ENCODE assay signal across 9 cellular contexts in genomic region chr2:37230581-37230980, GRCh38. TPM values are rescaled to one million over a fixed set of nuclear protein-coding genes. Genes with fewer than 3 reads are reported as not detected.
A peak's percentile ranks its signal among the peaks of the same experiment; 100 is the strongest.
DNase-seq lines count a peak whose midpoint lies in the region; ATAC-seq and TF ChIP-seq lines count a peak whose summit lies in the region.
"Had no signal": no experiment of that assay in that cellular context is flagged by ENCODE, and none has a peak within 500 bp of the region (broad histone marks: within the 10 kb centered on the region; RNA-seq: fewer than 3 reads in every experiment).

No MANE protein-coding gene starts in this region.

- no peak for TF ChIP-seq EP300 in SK-N-SH (IDR thresholded peaks at IDR 0.05; ENCODE audit: borderline replicate concordance in 1 of 2, low read depth in 1 of 2, low read length in 1 of 2)

- peak overlapping the region; percentile 87 for H3K4me2 ChIP-seq in SK-N-SH

- WGBS in SK-N-SH (ENCODE audit: low lambda C conversion rate) = under 1% methylated on average over 8 of the region's 8 CpGs

- H3K79me2 ChIP-seq in SK-N-SH (ENCODE audit: insufficient read depth) = peaks cover 95% of the 10 kb centered on the region

- TF ChIP-seq RAD21 in SK-N-SH (IDR thresholded peaks at IDR 0.05; ENCODE audit: low read length) = no peak

- peak overlapping the region; percentile 90 for H2AFZ ChIP-seq in SK-N-SH (ENCODE audit: low read depth)

- H4K20me1 ChIP-seq in SK-N-SH (ENCODE audit: insufficient read depth) = peaks cover 11% of the 10 kb centered on the region

- DNase-seq in NCI-H146 (lab: John Stamatoyannopoulos, UW) = peak; percentile 13
- no peak for DNase-seq in NCI-H146 treated with DMSO at 0.1 percent for 48 hours (lab: John Stamatoyannopoulos, UW; ENCODE audit: unreplicated experiment)
- peak; percentile 36 for DNase-seq in SK-N-SH
- no peak for DNase-seq in thoracic aorta (ENCODE audit: low spot score)
- DNase-seq in T-helper 1 cell = no peak
- no peak for DNase-seq in stimulated activated naive CD4-positive, alpha-beta T cell treated with Interleukin-2 at 50 U/mL for 16 hours (lab: John Stamatoyannopoulos, UW)
- DNase-seq: naive B cell had no signal

- CTCF ChIA-PET in SK-N-SH (lab: Yijun Ruan, JAX) = interaction anchor here (1.4 to 1.5 kb wide), 2 partner anchors 34 to 165 kb away, joined by 5 read pairs; no protein-coding TSS in a partner anchor

- H3F3A ChIP-seq in SK-N-SH (replicated peaks; ENCODE audit: insufficient read depth) = peaks cover 4% of the 10 kb centered on the region

- H3K27me3 ChIP-seq in SK-N-SH (ENCODE audit: insufficient read depth) (no peaks in the 10 kb centered on the region), iPS-18a (ENCODE audit: control insufficient read depth, insufficient read depth, low read length) (no peaks in the 10 kb centered on the region), thoracic aorta (replicated peaks; ENCODE audit: insufficient read depth) (no peaks in the 10 kb centered on the region)

- no peaks in the 10 kb centered on the region for H3K9me2 ChIP-seq in SK-N-SH

- ATAC-seq in thoracic aorta (ENCODE audit: insufficient number of reproducible peaks, low FRiP score, low read depth) (no peak), HG03139 (IDR thresholded peaks at IDR 0.05; ENCODE audit: unreplicated experiment) (no peak)

- H3K4me1 ChIP-seq in SK-N-SH (ENCODE audit: control insufficient read depth in 1 of 2, insufficient read depth in 2 of 2, low read depth in 1 of 2, low read length in 1 of 2) (peaks cover 22 to 34% of the 10 kb centered on the region in 2 experiments; a peak in 3 of 4 replicates), iPS-18a (ENCODE audit: control insufficient read depth, low read depth, low read length) (peaks cover 34% of the 10 kb centered on the region), thoracic aorta (ENCODE audit: control insufficient read depth in 1 of 2, low read depth in 2 of 2) (peaks cover 20 to 51% of the 10 kb centered on the region in 2 donors)

- H3K4me3 ChIP-seq in SK-N-SH (ENCODE audit: low read depth in 2 of 2, low read length in 1 of 2) = peak overlapping the region; percentile 94 to 97
- peak overlapping the region; percentile 93 for H3K4me3 ChIP-seq in iPS-18a (ENCODE audit: low read length)
- peak overlapping the region; percentile 99 for H3K4me3 ChIP-seq in thoracic aorta

- H3K9me3 ChIP-seq in SK-N-SH = no peaks in the 10 kb centered on the region
- no peaks in the 10 kb centered on the region for H3K9me3 ChIP-seq in iPS-18a (ENCODE audit: control insufficient read depth, low read depth, low read length)
- H3K9me3 ChIP-seq in thoracic aorta = no peaks in the 10 kb centered on the region

- H3K27ac ChIP-seq in SK-N-SH (ENCODE audit: low read depth in 2 of 2, low read length in 1 of 2) (peak overlapping the region; percentile 83 to 90), iPS-18a (ENCODE audit: low read length) (no peak overlapping the region), thoracic aorta (peak overlapping the region; percentile 92 to 96)

- H3K36me3 ChIP-seq in SK-N-SH (replicated peaks in 1 of 2; ENCODE audit: control insufficient read depth in 1 of 2, insufficient read depth in 2 of 2, low read length in 1 of 2) = peaks cover 34 to 40% of the 10 kb centered on the region in 2 experiments
- peaks cover 42% of the 10 kb centered on the region for H3K36me3 ChIP-seq in iPS-18a (ENCODE audit: control insufficient read depth, low read depth, low read length)
- no peaks in the 10 kb centered on the region for H3K36me3 ChIP-seq in thoracic aorta

- POLR2A ChIA-PET in SK-N-SH (lab: Yijun Ruan, JAX) = no interaction called here

- H3K9ac ChIP-seq in SK-N-SH (peak overlapping the region; percentile 83), iPS-18a (ENCODE audit: low read length) (peak overlapping the region; percentile 86)

- TF ChIP-seq CTCF in SK-N-SH (IDR thresholded peaks at IDR 0.05) (no peak), thoracic aorta (IDR thresholded peaks at IDR 0.05) (no peak)

TF ChIP-seq in SK-N-SH, 30 proteins besides CTCF, POLR2A, EP300 and RAD21 (continues in another document):
- TF ChIP-seq REST (IDR thresholded peaks at IDR 0.05; ENCODE audit: low read depth, low read length) = no peak
- no peak for TF ChIP-seq GATA2 (CRISPR knock-in tag; IDR thresholded peaks at IDR 0.05)
- TF ChIP-seq FOXM1 (IDR thresholded peaks at IDR 0.05; ENCODE audit: low read depth) = no peak
- no peak for TF ChIP-seq MAX (IDR thresholded peaks at IDR 0.05; ENCODE audit: low read depth)
- TF ChIP-seq RXRA (IDR thresholded peaks at IDR 0.05; ENCODE audit: borderline replicate concordance, low read depth) = no peak
- no peak for TF ChIP-seq TCF12 (IDR thresholded peaks at IDR 0.05)
- no peak for TF ChIP-seq GABPA (IDR thresholded peaks at IDR 0.05; ENCODE audit: low read depth)
- TF ChIP-seq JUND (IDR thresholded peaks at IDR 0.05) = no peak
- no peak; the same call in 1 of the 2 replicates for TF ChIP-seq MXI1 (IDR thresholded peaks at IDR 0.05; ENCODE audit: low read depth, low read length)
- TF ChIP-seq ZBTB33 (IDR thresholded peaks at IDR 0.05; ENCODE audit: borderline replicate concordance, low read depth) = no peak
- TF ChIP-seq ELF1 (IDR thresholded peaks at IDR 0.05) = no peak
- no peak for TF ChIP-seq CHD2 (IDR thresholded peaks at IDR 0.05; ENCODE audit: low read length, partially characterized antibody)
- TF ChIP-seq RCOR1 (IDR thresholded peaks at IDR 0.05; ENCODE audit: low read length) = no peak
- no peak for TF ChIP-seq YY1 (IDR thresholded peaks at IDR 0.05; ENCODE audit: low read depth)
- TF ChIP-seq POLR2AphosphoS5 (IDR thresholded peaks at IDR 0.05; ENCODE audit: low read depth, low read length) = no peak

RNA-seq across cellular contexts. Expression of gene CEBPZ, which starts 0.8 kb away (rescaled TPM):
- polyA plus RNA-seq in SK-N-SH (2012; rRNA removed) = 9.7 and 11.6 TPM in 2 replicates
- polyA plus RNA-seq in SK-N-SH (2012; cell fraction: cytosol; rRNA removed) = 16.5 and 23.7 TPM in 2 replicates
- polyA plus RNA-seq in SK-N-SH (2012; cell fraction: nucleus; rRNA removed) = 4.8 and 9.8 TPM in 2 replicates
- total RNA-seq in thoracic aorta = 10 to 100 TPM; 17.3 to 38.2 TPM

RNA-seq across cellular contexts. Expression of gene NDUFAF7, which starts 0.9 kb away (rescaled TPM):
- 24.8 and 36.1 TPM in 2 replicates for polyA plus RNA-seq in SK-N-SH (2012; rRNA removed)
- polyA plus RNA-seq in SK-N-SH (2012; cell fraction: cytosol; rRNA removed) = 21.0 and 21.2 TPM in 2 replicates
- 64.2 and 111 TPM in 2 replicates for polyA plus RNA-seq in SK-N-SH (2012; cell fraction: nucleus; rRNA removed)
- 10 to 100 TPM; 15.2 to 22.3 TPM for total RNA-seq in thoracic aorta

RNA-seq across cellular contexts. Expression of gene CEBPZOS, which starts 34.3 kb away (rescaled TPM):
- 27.5 and 35.4 TPM in 2 replicates for polyA plus RNA-seq in SK-N-SH (2012; rRNA removed)
- 42.2 and 52.2 TPM in 2 replicates for polyA plus RNA-seq in SK-N-SH (2012; cell fraction: cytosol; rRNA removed)
- polyA plus RNA-seq in SK-N-SH (2012; cell fraction: nucleus; rRNA removed) = 12.3 and 19.9 TPM in 2 replicates
- 10 to 100 TPM; 13.7 to 25.5 TPM for total RNA-seq in thoracic aorta

RNA-seq across cellular contexts. Expression of gene SULT6B1, which starts 42.1 kb away (rescaled TPM):
- not detected in 2 replicates for polyA plus RNA-seq in SK-N-SH (2012; rRNA removed)
- polyA plus RNA-seq in SK-N-SH (2012; cell fraction: cytosol; rRNA removed) = not detected in 2 replicates
- polyA plus RNA-seq in SK-N-SH (2012; cell fraction: nucleus; rRNA removed) = not detected in 2 replicates
- not detected for total RNA-seq in thoracic aorta

Comparison
In these comparisons a context has a peak if more than half of its experiments do, and no peak if none do; other contexts are left out.
1. DNase-seq: peak in NCI-H146 (single experiment) and SK-N-SH (single experiment); none in NCI-H146 treated with DMSO at 0.1 percent for 48 hours (single experiment), thoracic aorta (single experiment), T-helper 1 cell (0 of 5) and stimulated activated naive CD4-positive, alpha-beta T cell treated with Interleukin-2 at 50 U/mL for 16 hours (single experiment).
2. Peak in every context shown above with its lines, with median percentiles within 50 percentile points of each other: H3K4me3 ChIP-seq.